Comparison of ENCODE assay signal across 8 cellular contexts in genomic region chr3:48435774-48436476, GRCh38. TPM values are rescaled to one million over a fixed set of nuclear protein-coding genes. Genes with fewer than 3 reads are reported as not detected.
DNase-seq lines count a peak whose midpoint lies in the region; ATAC-seq and TF ChIP-seq lines count a peak whose summit lies in the region.

No MANE protein-coding gene starts in this region.

- H3K4me2 ChIP-seq in osteoblast (ENCODE audit: insufficient read depth, low read length): no peak overlapping the region

- WGBS in testis, 2 donors: 51 to 56% methylated on average over 7 of the region's 7 CpGs

- no peak for ATAC-seq in HG02885 (IDR thresholded peaks at IDR 0.05; ENCODE audit: poor library complexity, unreplicated experiment)

- H3K4me3 ChIP-seq in SJSA1 (no peak overlapping the region), osteoblast (ENCODE audit: insufficient read depth, low read length) (no peak overlapping the region), testis (no peak overlapping the region)

- H3K27ac ChIP-seq in SJSA1: no peak overlapping the region
- H3K27ac ChIP-seq in osteoblast (ENCODE audit: low read depth, low read length): no peak overlapping the region
- peak overlapping the region; percentile 26 to 76 for H3K27ac ChIP-seq in testis

- intact Hi-C loops in testis (cut with DNase I; ENCODE audit: low total_unique reads): loop anchor here (5.0 kb wide), 2 partner anchors 34 to 164 kb away; no protein-coding TSS in a partner anchor

- TF ChIP-seq CTCF in osteoblast (IDR thresholded peaks at IDR 0.05; ENCODE audit: extremely low read depth, low read depth, low read length): peak; percentile 100
- TF ChIP-seq CTCF in testis (IDR thresholded peaks at IDR 0.05): peak; percentile 98 to 99 (median 99)

- no peak overlapping the region for H2AFZ ChIP-seq in osteoblast (ENCODE audit: low read length)

- H3K79me2 ChIP-seq in osteoblast (ENCODE audit: insufficient read depth, low read length): peaks cover 26% of the 10 kb centered on the region

- DNase-seq in EL (peak; percentile 79), LHCN-M2 (ENCODE audit: low read depth) (peak; percentile 72), SJSA1 (ENCODE audit: low read depth in 1 of 2, low spot score in 2 of 2) (peak; percentile 65 to 74), globus pallidus (ENCODE audit: low spot score) (peak; percentile 87), osteoblast (ENCODE audit: insufficient read length, low spot score, missing footprints) (peak; percentile 97), testis (peak; percentile 93)
- peak; percentile 47 to 79 (median 65) for DNase-seq in activated naive CD4-positive, alpha-beta T cell (lab: John Stamatoyannopoulos, UW)

- no peak for TF ChIP-seq POLR2A in testis (IDR thresholded peaks at IDR 0.05)

- H3K4me1 ChIP-seq in SJSA1 (replicated peaks) (peaks cover 4% of the 10 kb centered on the region; the same call in 1 of the 2 replicates), osteoblast (ENCODE audit: insufficient read depth, low read length) (peaks cover 15% of the 10 kb centered on the region), testis (peaks cover 38% of the 10 kb centered on the region)

- no peaks in the 10 kb centered on the region for H3K9me3 ChIP-seq in SJSA1 (replicated peaks)
- H3K9me3 ChIP-seq in osteoblast (ENCODE audit: low read depth, low read length): no peaks in the 10 kb centered on the region
- no peaks in the 10 kb centered on the region for H3K9me3 ChIP-seq in testis

- H3K27me3 ChIP-seq in SJSA1 (replicated peaks) (no peaks in the 10 kb centered on the region), osteoblast (ENCODE audit: insufficient read depth, low read length) (no peaks in the 10 kb centered on the region), testis (no peaks in the 10 kb centered on the region)

- H3K36me3 ChIP-seq in SJSA1: peaks cover 11% of the 10 kb centered on the region
- H3K36me3 ChIP-seq in osteoblast (ENCODE audit: insufficient read depth, low read length): peaks cover 21% of the 10 kb centered on the region
- H3K36me3 ChIP-seq in testis (ENCODE audit: low read depth, missing control alignments): no peaks in the 10 kb centered on the region

- H4K20me1 ChIP-seq in osteoblast (ENCODE audit: insufficient read depth, low read length): peaks cover 3% of the 10 kb centered on the region

RNA-seq across cellular contexts. Expression of gene CCDC51, which starts 4.0 kb away (rescaled TPM):
- total RNA-seq in LHCN-M2 (2014; rRNA removed): 28.8 and 29.8 TPM in 2 replicates
- 27.4 TPM for polyA plus RNA-seq in LHCN-M2 (2012)
- total RNA-seq in SJSA1 (2014; rRNA removed; shearing (Covaris generic)): 11.0 and 15.9 TPM in 2 replicates
- total RNA-seq in osteoblast: 13.3 and 17.4 TPM in 2 replicates
- total RNA-seq in testis: 10 to 100 TPM; 11.7 to 16.0 TPM
- polyA plus RNA-seq in testis (ENCODE audit: insufficient read depth, low read depth, low replicate concordance): 16.0 TPM

RNA-seq across cellular contexts. Expression of gene TMA7, which starts 4.1 kb away (rescaled TPM):
- total RNA-seq in LHCN-M2 (2014; rRNA removed) (312 and 406 TPM in 2 replicates), osteoblast (128 and 135 TPM in 2 replicates), testis (100 to 1,000 TPM; 380 to 393 TPM)
- 681 TPM for polyA plus RNA-seq in LHCN-M2 (2012)
- 551 and 569 TPM in 2 replicates for total RNA-seq in SJSA1 (2014; rRNA removed; shearing (Covaris generic))
- polyA plus RNA-seq in testis (ENCODE audit: insufficient read depth, low read depth, low replicate concordance): 425 TPM

RNA-seq across cellular contexts. Expression of gene PLXNB1, which starts 6.0 kb away (rescaled TPM):
- total RNA-seq in LHCN-M2 (2014; rRNA removed) (21.5 and 23.4 TPM in 2 replicates), osteoblast (23.3 and 33.7 TPM in 2 replicates), testis (10 to 100 TPM; 70.2 to 79.2 TPM)
- polyA plus RNA-seq in LHCN-M2 (2012): 8.8 TPM
- 4.0 and 11.7 TPM in 2 replicates for total RNA-seq in SJSA1 (2014; rRNA removed; shearing (Covaris generic))
- polyA plus RNA-seq in testis (ENCODE audit: insufficient read depth, low read depth, low replicate concordance): 41.5 TPM

RNA-seq across cellular contexts. Expression of gene ATRIP, which starts 10.6 kb away (rescaled TPM):
- total RNA-seq in LHCN-M2 (2014; rRNA removed) (13.9 and 14.1 TPM in 2 replicates), osteoblast (5.0 and 5.1 TPM in 2 replicates), testis (10 to 100 TPM; 25.0 to 26.3 TPM)
- 7.8 TPM for polyA plus RNA-seq in LHCN-M2 (2012)
- 4.1 and 9.7 TPM in 2 replicates for total RNA-seq in SJSA1 (2014; rRNA removed; shearing (Covaris generic))
- polyA plus RNA-seq in testis (ENCODE audit: insufficient read depth, low read depth, low replicate concordance): 56.5 TPM

Comparison
In these comparisons a context has a peak if more than half of its experiments do, and no peak if none do; other contexts are left out.
1. H3K27ac ChIP-seq: peak in testis (2 of 2); none in SJSA1 (single experiment) and osteoblast (single experiment).
2. Peak in every context shown above with its lines, with median percentiles within 50 percentile points of each other: DNase-seq.